In genomic region chr16:88570691-88571092, GRCh38 we compare ENCODE assay signal across 8 cellular contexts. TPM values are rescaled to one million over a fixed set of nuclear protein-coding genes. Genes with fewer than 3 reads are reported as not detected.
DNase-seq lines count a peak whose midpoint lies in the region; ATAC-seq, FAIRE-seq and TF ChIP-seq lines count a peak whose summit lies in the region.

No MANE protein-coding gene starts in this region.

- DNase-seq in GM12891 (ENCODE audit: insufficient read length, low spot score) (no peak), T-helper 9 cell (peak; percentile 22), dorsolateral prefrontal cortex (peak in 3 of 10 donors; percentile 14 to 59 (median 24)), upper lobe of left lung (peak in 1 of 2 donors; percentile 25), NCI-H1092 treated with DMSO at 0.1 percent for 48 hours (lab: John Stamatoyannopoulos, UW) (no peak), NCI-H1417 treated with DMSO at 0.1 percent for 48 hours (lab: John Stamatoyannopoulos, UW) (no peak)

- TF ChIP-seq POLR2A in GM12891 (IDR thresholded peaks at IDR 0.05; ENCODE audit: low read depth, low read length) (no peak), upper lobe of left lung (IDR thresholded peaks at IDR 0.05) (no peak)

- 1% methylated on average over 20 to 23 of the region's 35 CpGs for WGBS in upper lobe of left lung, 2 donors

- TF ChIP-seq EP300 in upper lobe of left lung (IDR thresholded peaks at IDR 0.05) = no peak

- intact Hi-C loops in dorsolateral prefrontal cortex (cut with DNase I) = loop anchor here (2.0 to 5.0 kb wide), 6 partner anchors 38 to 646 kb away; partner anchors contain the start of genes CTU2 (in 2 of the 2), RNF166 (in 2 of the 2), MVD (in 1 of the 2) and ZFPM1 (in 1 of the 2)

- peaks cover 10 to 27% of the 10 kb centered on the region in 2 donors for H3K4me1 ChIP-seq in muscle layer of duodenum (ENCODE audit: control insufficient read depth in 1 of 2, insufficient read depth in 2 of 2, low read length in 2 of 2)
- H3K4me1 ChIP-seq in upper lobe of left lung = peaks cover 21 to 34% (median 23%) of the 10 kb centered on the region in 4 donors

- FAIRE-seq in GM12891 (lab: Jason Lieb, UNC) = peak; percentile 20

- ATAC-seq in HG03095 (IDR thresholded peaks at IDR 0.05; ENCODE audit: unreplicated experiment) = peak; percentile 15
- no peak for ATAC-seq in upper lobe of left lung (ENCODE audit: low FRiP score in 2 of 2)

- TF ChIP-seq CTCF in dorsolateral prefrontal cortex (IDR thresholded peaks at IDR 0.05 in 54 of 56, conservative IDR thresholded peaks at IDR 0.05 in 2 of 56; ENCODE audit: low read depth in 1 of 56, partially characterized antibody in 56 of 56) = no peak
- TF ChIP-seq CTCF in upper lobe of left lung (IDR thresholded peaks at IDR 0.05) = no peak

- H3K27me3 ChIP-seq in dorsolateral prefrontal cortex = no peaks in the 10 kb centered on the region
- no peaks in the 10 kb centered on the region for H3K27me3 ChIP-seq in muscle layer of duodenum (ENCODE audit: low read depth, low read length)
- no peaks in the 10 kb centered on the region for H3K27me3 ChIP-seq in upper lobe of left lung

- H3K9me3 ChIP-seq in muscle layer of duodenum (ENCODE audit: control insufficient read depth in 1 of 2, low read length in 2 of 2) = no peaks in the 10 kb centered on the region
- H3K9me3 ChIP-seq in upper lobe of left lung = no peaks in the 10 kb centered on the region

- H3K4me3 ChIP-seq in dorsolateral prefrontal cortex (peak overlapping the region; percentile 53 to 98 (median 85)), muscle layer of duodenum (ENCODE audit: low read depth in 1 of 2, low read length in 2 of 2) (peak overlapping the region; percentile 79 to 97), upper lobe of left lung (peak overlapping the region; percentile 80 to 99 (median 90))

- H3K27ac ChIP-seq in dorsolateral prefrontal cortex (peak overlapping the region in 32 of 59 donors; percentile 5 to 89 (median 76)), muscle layer of duodenum (ENCODE audit: low read length) (peak overlapping the region; percentile 49), upper lobe of left lung (peak overlapping the region; percentile 83 to 89 (median 88))

- H3K36me3 ChIP-seq in muscle layer of duodenum (ENCODE audit: control insufficient read depth in 1 of 2, insufficient read depth in 2 of 2, low read length in 2 of 2) (peaks cover 0 to 4% of the 10 kb centered on the region in 2 donors), upper lobe of left lung (peaks cover 0 to 19% (median 3%) of the 10 kb centered on the region in 4 donors)

TF ChIP-seq in GM12891, 5 proteins besides CTCF, POLR2A, EP300 and RAD21:
- no peak for TF ChIP-seq PAX5 (IDR thresholded peaks at IDR 0.05; ENCODE audit: insufficient read depth, low read length, severe bottlenecking)
- no peak for TF ChIP-seq SPI1 (IDR thresholded peaks at IDR 0.05; ENCODE audit: low read depth, low read length)
- no peak for TF ChIP-seq TAF1 (IDR thresholded peaks at IDR 0.05; ENCODE audit: low read depth, low read length)
- no peak for TF ChIP-seq POU2F2 (IDR thresholded peaks at IDR 0.05; ENCODE audit: low read depth, low read length)

RNA-seq across cellular contexts. Expression of gene ZC3H18, which starts 0.5 kb away (rescaled TPM):
- polyA plus RNA-seq in GM12891 (2012; ENCODE audit: low read depth, missing spikeins) = 26.0 TPM
- 10 to 100 TPM; 29.2 to 64.6 (median 46.8) TPM for total RNA-seq in dorsolateral prefrontal cortex
- 10 to 100 TPM; 22.0 to 74.4 (median 45.5) TPM for total RNA-seq in upper lobe of left lung
